Comparison of ENCODE assay signal across 12 cellular contexts in the genomic region with DNA sequence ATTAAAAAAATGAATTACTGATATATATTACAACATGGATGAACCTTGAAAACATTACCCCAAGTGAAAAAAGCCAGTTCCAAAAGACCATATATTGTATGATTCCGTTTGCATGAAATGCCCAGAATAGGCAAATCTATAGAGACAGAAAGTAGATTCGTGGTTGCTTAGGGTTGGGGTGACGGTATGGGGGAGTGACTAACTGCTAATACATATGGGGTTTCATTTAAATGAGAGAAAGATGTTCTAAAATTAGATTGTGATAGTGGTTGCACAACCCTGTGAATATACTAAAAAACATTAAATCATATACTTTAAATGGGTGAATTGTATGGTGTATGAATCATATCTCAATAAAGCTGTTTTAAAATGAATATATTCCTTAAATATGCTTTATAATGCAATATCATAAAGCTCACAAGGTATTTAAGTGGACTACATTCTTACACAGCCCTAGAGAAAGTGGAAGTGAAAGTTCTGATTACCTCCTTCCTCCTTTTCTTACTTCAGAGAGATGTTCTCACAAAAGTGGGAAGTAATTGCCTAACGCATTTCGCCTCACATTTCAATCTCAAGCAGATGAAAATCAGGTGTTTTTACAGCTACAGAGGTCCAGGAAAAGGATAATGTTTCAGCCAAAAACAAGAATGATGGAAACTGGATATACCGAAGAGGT.
DNase-seq lines count a peak whose midpoint lies in the region; ATAC-seq and TF ChIP-seq lines count a peak whose summit lies in the region.
"Had no signal": no experiment of that assay in that cellular context is flagged by ENCODE, and none has a peak within 500 bp of the region (broad histone marks: within the 10 kb centered on the region; RNA-seq: fewer than 3 reads in every experiment).

No MANE protein-coding gene starts in this region.

- CTCF ChIA-PET in GM10248 (lab: Yijun Ruan, JAX) (interaction anchor here (1.0 to 1.7 kb wide), 2 partner anchors 26 to 35 kb away, joined by 3 to 4 read pairs; no protein-coding TSS in a partner anchor), WTC11 (lab: Charles Lee) (interaction anchor here (0.7 kb wide), 1 partner anchor 190 kb away, joined by 3 read pairs; no protein-coding TSS in a partner anchor)

- no peaks in the 10 kb centered on the region for H3K9me3 Mint-ChIP-seq in WTC11
- H3K9me3 Mint-ChIP-seq: natural killer cell had no signal

- TF ChIP-seq CTCF in GM10248 (IDR thresholded peaks at IDR 0.05; ENCODE audit: control extremely low read depth, extremely low read depth, low read depth, missing control alignments) (no peak), WTC11 (IDR thresholded peaks at IDR 0.05) (no peak)

- POLR2A ChIA-PET in GM10248 (lab: Yijun Ruan, JAX) (interaction anchor here (0.6 kb wide), 1 partner anchor 1874 kb away, joined by 5 read pairs; no protein-coding TSS in a partner anchor), WTC11 (lab: Charles Lee) (no interaction called here)

- H3K27me3 Mint-ChIP-seq in WTC11 (ENCODE audit: low read depth), result no peaks in the 10 kb centered on the region

- no peak overlapping the region for H3K4me3 Mint-ChIP-seq in WTC11
- H3K4me3 Mint-ChIP-seq: natural killer cell had no signal

- no peaks in the 10 kb centered on the region for H3K36me3 Mint-ChIP-seq in WTC11
- H3K36me3 Mint-ChIP-seq: natural killer cell had no signal

- no peak overlapping the region for H3K27ac Mint-ChIP-seq in WTC11
- H3K27ac Mint-ChIP-seq: natural killer cell had no signal

- ATAC-seq in GM19463 (IDR thresholded peaks at IDR 0.05; ENCODE audit: unreplicated experiment) (peak; percentile 88), HG03095 (IDR thresholded peaks at IDR 0.05; ENCODE audit: unreplicated experiment) (peak; percentile 97), WTC11 (no peak)
- ATAC-seq: HCT116 had no signal

- DNase-seq in GM10248 (ENCODE audit: extremely low spot score) (peak; percentile 45), RPMI8226 (peak; percentile 42), DMS 273 (lab: John Stamatoyannopoulos, UW; ENCODE audit: unreplicated experiment) (no peak), epidermal melanocyte (ENCODE audit: insufficient read length, low spot score) (no peak), UCSD-AML1 (lab: John Stamatoyannopoulos, UW; ENCODE audit: unreplicated experiment) (no peak), WTC11 (ENCODE audit: low spot score) (no peak)
- DNase-seq: aorta, natural killer cell, NCI-H2171 had no signal

- no peaks in the 10 kb centered on the region for H3K4me1 Mint-ChIP-seq in WTC11

TF ChIP-seq in WTC11, 78 proteins besides CTCF, POLR2A, EP300 and RAD21:
- TF ChIP-seq PREB (CRISPR knock-in tag; IDR thresholded peaks at IDR 0.05; ENCODE audit: borderline replicate concordance) (no peak), ZSCAN18 (CRISPR knock-in tag; IDR thresholded peaks at IDR 0.05) (no peak)

Comparison
In these comparisons a context has a peak if more than half of its experiments do, and no peak if none do; other contexts are left out.
1. DNase-seq: peak in GM10248 (single experiment) and RPMI8226 (single experiment); none in DMS 273 (single experiment), epidermal melanocyte (single experiment), UCSD-AML1 (single experiment) and WTC11 (single experiment).